In the genomic region with DNA sequence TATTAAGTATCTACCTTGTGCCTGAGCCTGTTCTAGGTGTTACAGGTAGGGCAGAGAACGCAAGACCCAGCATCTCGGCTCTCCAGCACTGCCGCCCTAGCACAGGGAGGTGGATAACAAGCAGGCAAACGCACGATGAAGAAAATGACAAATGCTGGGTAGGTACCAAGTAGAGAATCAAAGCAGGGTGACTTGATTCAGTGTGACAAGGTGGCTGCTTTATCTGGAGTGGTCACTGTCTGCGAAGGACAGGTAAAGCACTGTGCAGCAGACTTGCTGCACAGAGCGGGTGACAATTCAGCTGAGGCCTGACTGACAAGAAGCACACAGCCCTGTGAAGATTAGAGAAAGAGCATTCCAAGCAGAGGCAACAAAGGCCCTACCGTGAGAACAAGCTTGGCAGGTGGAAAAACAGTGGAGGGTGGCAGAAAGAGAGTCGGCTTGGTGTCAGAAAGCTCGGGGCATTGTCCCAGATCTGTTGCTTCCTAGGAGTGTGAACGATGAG, we compare ENCODE assay signal across 10 cellular contexts. TPM values are rescaled to one million over a fixed set of nuclear protein-coding genes. Genes with fewer than 3 reads are reported as not detected.
A peak's percentile ranks its signal among the peaks of the same experiment; 100 is the strongest.
DNase-seq lines count a peak whose midpoint lies in the region; ATAC-seq and TF ChIP-seq lines count a peak whose summit lies in the region.
"Had no signal": no experiment of that assay in that cellular context is flagged by ENCODE, and none has a peak within 500 bp of the region (broad histone marks: within the 10 kb centered on the region; RNA-seq: fewer than 3 reads in every experiment).

No MANE protein-coding gene starts in this region.

- H3K4me1 ChIP-seq in right cardiac atrium (ENCODE audit: control insufficient read depth, insufficient read depth, low read length): peaks cover 9% of the 10 kb centered on the region
- peaks cover 45% of the 10 kb centered on the region for H3K4me1 ChIP-seq in lower lobe of right lung
- peaks cover 40% of the 10 kb centered on the region for H3K4me1 ChIP-seq in upper lobe of right lung
- peaks cover 13% of the 10 kb centered on the region for H3K4me1 ChIP-seq in suprapubic skin

- TF ChIP-seq POLR2A in suprapubic skin (IDR thresholded peaks at IDR 0.05): no peak

- no peak for TF ChIP-seq CTCF in lower lobe of right lung (IDR thresholded peaks at IDR 0.05)
- no peak for TF ChIP-seq CTCF in upper lobe of right lung (IDR thresholded peaks at IDR 0.05)
- TF ChIP-seq CTCF in suprapubic skin (IDR thresholded peaks at IDR 0.05): no peak

- H3K9me3 ChIP-seq in right cardiac atrium (ENCODE audit: control insufficient read depth, low read length): no peaks in the 10 kb centered on the region
- no peaks in the 10 kb centered on the region for H3K9me3 ChIP-seq in lower lobe of right lung
- no peaks in the 10 kb centered on the region for H3K9me3 ChIP-seq in upper lobe of right lung
- no peaks in the 10 kb centered on the region for H3K9me3 ChIP-seq in suprapubic skin

- peaks cover 57% of the 10 kb centered on the region for H3K4me1 Mint-ChIP-seq in activated T-helper 17 cell treated with anti-CD3 and anti-CD28 coated beads, Interleukin-2, amount 50 U/mL, for 72 hours

- no peak for ATAC-seq in right cardiac atrium
- ATAC-seq in left cardiac atrium: no peak
- ATAC-seq in activated T-helper 17 cell treated with anti-CD3 and anti-CD28 coated beads, Interleukin-2, amount 50 U/mL, for 72 hours (replicated peaks): peak; percentile 12
- no peak for ATAC-seq in lower lobe of right lung
- no peak for ATAC-seq in upper lobe of right lung
- ATAC-seq in HG03159 (IDR thresholded peaks at IDR 0.05; ENCODE audit: unreplicated experiment): no peak
- no peak for ATAC-seq in HG02884 (IDR thresholded peaks at IDR 0.05; ENCODE audit: unreplicated experiment)

- H3K4me3 ChIP-seq in right cardiac atrium (ENCODE audit: low read length) (no peak overlapping the region), lower lobe of right lung (no peak overlapping the region), upper lobe of right lung (no peak overlapping the region), suprapubic skin (no peak overlapping the region)
- H3K4me3 ChIP-seq: SK-N-MC had no signal

- H3K27ac ChIP-seq in right cardiac atrium (ENCODE audit: low read length) (peak overlapping the region; percentile 12), lower lobe of right lung (peak overlapping the region; percentile 58), upper lobe of right lung (peak overlapping the region; percentile 7), suprapubic skin (no peak overlapping the region)
- H3K27ac ChIP-seq: SK-N-MC, VCaP had no signal

- H3K36me3 ChIP-seq in lower lobe of right lung (no peaks in the 10 kb centered on the region), upper lobe of right lung (no peaks in the 10 kb centered on the region), suprapubic skin (no peaks in the 10 kb centered on the region)

- H3K36me3 Mint-ChIP-seq in activated T-helper 17 cell treated with anti-CD3 and anti-CD28 coated beads, Interleukin-2, amount 50 U/mL, for 72 hours (ENCODE audit: low read depth): peaks cover 77% of the 10 kb centered on the region

- no peaks in the 10 kb centered on the region for H3K9me3 Mint-ChIP-seq in activated T-helper 17 cell treated with anti-CD3 and anti-CD28 coated beads, Interleukin-2, amount 50 U/mL, for 72 hours

- H3K27me3 ChIP-seq in right cardiac atrium (ENCODE audit: control insufficient read depth, insufficient read depth) (no peaks in the 10 kb centered on the region), lower lobe of right lung (ENCODE audit: low read depth) (no peaks in the 10 kb centered on the region), upper lobe of right lung (no peaks in the 10 kb centered on the region), suprapubic skin (no peaks in the 10 kb centered on the region)

- H3K4me3 Mint-ChIP-seq in activated T-helper 17 cell treated with anti-CD3 and anti-CD28 coated beads, Interleukin-2, amount 50 U/mL, for 72 hours: peak overlapping the region; percentile 92

- TF ChIP-seq EP300 in suprapubic skin (IDR thresholded peaks at IDR 0.05): no peak

- peak overlapping the region; percentile 97 for H3K27ac Mint-ChIP-seq in activated T-helper 17 cell treated with anti-CD3 and anti-CD28 coated beads, Interleukin-2, amount 50 U/mL, for 72 hours

- H3K27me3 Mint-ChIP-seq in activated T-helper 17 cell treated with anti-CD3 and anti-CD28 coated beads, Interleukin-2, amount 50 U/mL, for 72 hours: no peaks in the 10 kb centered on the region

- WGBS in right cardiac atrium: 72% methylated on average over 11 of the region's 11 CpGs
- WGBS in suprapubic skin: 89% methylated on average over 11 of the region's 11 CpGs

- no peak for DNase-seq in right cardiac atrium
- no peak for DNase-seq in left cardiac atrium
- no peak for DNase-seq in lower lobe of right lung
- DNase-seq in upper lobe of right lung: no peak
- DNase-seq in suprapubic skin (ENCODE audit: low spot score in 2 of 2): no peak

- intact Hi-C loops in right cardiac atrium (cut with DNase I): no loop called here
- intact Hi-C loops in left cardiac atrium (cut with DNase I): no loop called here
- intact Hi-C loops in lower lobe of right lung (cut with DNase I): no loop called here
- intact Hi-C loops in upper lobe of right lung (cut with DNase I): loop anchor here (10.0 kb wide), 1 partner anchor 111 kb away; no protein-coding TSS in a partner anchor

RNA-seq across cellular contexts. Expression of gene PRKCH, which starts 12.9 kb away (rescaled TPM):
- total RNA-seq in right cardiac atrium: 10 to 100 TPM; 25.8 to 31.3 (median 28.2) TPM
- polyA plus RNA-seq in right cardiac atrium: 11.9 TPM
- total RNA-seq in left cardiac atrium: 10 to 100 TPM; 17.6 to 34.8 TPM
- total RNA-seq in activated T-helper 17 cell treated with anti-CD3 and anti-CD28 coated beads, Interleukin-2, amount 50 U/mL, for 72 hours: 100 to 1,000 TPM; 127 to 148 TPM
- total RNA-seq in lower lobe of right lung: 60.9 TPM
- total RNA-seq in upper lobe of right lung: 74.4 TPM
- 100 to 1,000 TPM in 1 of 4 donors, 10 to 100 TPM in 3; 49.5 to 147 (median 59.2) TPM for total RNA-seq in suprapubic skin

RNA-seq across cellular contexts. Expression of gene TMEM30B, which starts 53.1 kb away (rescaled TPM):
- total RNA-seq in right cardiac atrium (1 to 10 TPM; 1.3 to 2.2 (median 1.7) TPM), left cardiac atrium (1 to 10 TPM in 1 of 2 donors, under 1 TPM in 1; 0.82 to 1.5 TPM), lower lobe of right lung (20.3 TPM), upper lobe of right lung (22.5 TPM), suprapubic skin (10 to 100 TPM; 32.7 to 42.0 (median 36.8) TPM)
- polyA plus RNA-seq in right cardiac atrium: 1.0 TPM
- 1 to 10 TPM in 1 of 2 donors, under 1 TPM in 1; 0.77 to 1.0 TPM for total RNA-seq in activated T-helper 17 cell treated with anti-CD3 and anti-CD28 coated beads, Interleukin-2, amount 50 U/mL, for 72 hours
